In the genomic region with DNA sequence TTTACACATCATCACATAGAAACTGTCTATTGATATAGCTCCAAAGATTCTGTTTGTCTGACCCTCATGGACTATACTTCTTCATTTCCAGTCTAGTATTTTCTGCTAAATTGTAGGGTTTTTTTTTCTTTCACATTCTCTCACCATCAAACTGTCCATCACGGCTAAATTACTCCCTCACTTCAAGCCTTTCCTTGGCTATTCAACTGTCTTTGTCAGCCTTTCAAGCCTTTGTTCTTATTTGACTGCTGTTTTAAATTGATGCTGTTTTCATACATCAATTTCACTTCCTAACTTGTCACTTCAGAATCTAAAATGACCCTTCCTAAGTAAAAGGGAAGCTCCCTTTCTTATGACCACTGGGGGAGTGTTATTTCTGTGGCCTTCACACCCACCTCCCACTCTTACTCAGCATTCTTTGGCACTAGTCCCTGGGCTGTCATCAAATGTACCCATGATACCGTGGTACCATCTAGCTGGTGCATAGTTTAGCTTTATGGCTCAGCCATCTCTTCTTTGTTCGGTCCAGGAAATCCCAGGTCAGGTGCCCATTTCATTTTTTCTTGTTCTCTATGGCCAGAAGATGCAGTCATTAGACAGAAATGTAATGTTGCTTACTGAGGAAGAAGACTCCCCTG, we compare ENCODE assay signal across 11 cellular contexts. TPM values are rescaled to one million over a fixed set of nuclear protein-coding genes. Genes with fewer than 3 reads are reported as not detected.
DNase-seq lines count a peak whose midpoint lies in the region; ATAC-seq and TF ChIP-seq lines count a peak whose summit lies in the region.
"Had no signal": no experiment of that assay in that cellular context is flagged by ENCODE, and none has a peak within 500 bp of the region (broad histone marks: within the 10 kb centered on the region; RNA-seq: fewer than 3 reads in every experiment).

No MANE protein-coding gene starts in this region.

- peaks cover 99% of the 10 kb centered on the region for H3K79me2 ChIP-seq in smooth muscle cell (ENCODE audit: low read depth)

- H3K4me2 ChIP-seq in smooth muscle cell, result peak overlapping the region; percentile 96

- ATAC-seq in HG03175 (IDR thresholded peaks at IDR 0.05; ENCODE audit: unreplicated experiment) (peak; percentile 56), right cardiac atrium (peak; percentile 81 to 85), GM21360 (IDR thresholded peaks at IDR 0.05; ENCODE audit: unreplicated experiment) (no peak), GM21825 (IDR thresholded peaks at IDR 0.05; ENCODE audit: unreplicated experiment) (no peak)
- ATAC-seq in activated naive CD8-positive, alpha-beta T cell treated with anti-CD3 and anti-CD28 coated beads, Interleukin-2, amount 50 U/mL, for 24 hours, result no peak
- ATAC-seq: PC-3 had no signal

- 20% methylated on average over 3 of the region's 3 CpGs for WGBS in right cardiac atrium
- WGBS in smooth muscle cell (ENCODE audit: low lambda C conversion rate), result 47% methylated on average over 3 of the region's 3 CpGs

- no peak overlapping the region for H2AFZ ChIP-seq in smooth muscle cell (ENCODE audit: low read depth)

- H3F3A ChIP-seq in smooth muscle cell (ENCODE audit: low read depth), result peaks cover 36% of the 10 kb centered on the region

- peaks cover 18% of the 10 kb centered on the region for H3K36me3 ChIP-seq in smooth muscle cell (ENCODE audit: low read depth)

- H3K27me3 ChIP-seq in right cardiac atrium (ENCODE audit: control insufficient read depth, insufficient read depth) (no peaks in the 10 kb centered on the region), smooth muscle cell (ENCODE audit: low read depth) (no peaks in the 10 kb centered on the region)
- H3K27me3 ChIP-seq: cardiac muscle cell had no signal

- H3K9me3 Mint-ChIP-seq in activated naive CD8-positive, alpha-beta T cell treated with anti-CD3 and anti-CD28 coated beads, Interleukin-2, amount 50 U/mL, for 24 hours, result no peaks in the 10 kb centered on the region

- H3K27ac ChIP-seq in right cardiac atrium (ENCODE audit: low read length), result no peak overlapping the region
- H3K27ac ChIP-seq in smooth muscle cell (ENCODE audit: low read depth), result peak overlapping the region; percentile 91
- H3K27ac ChIP-seq: cardiac muscle cell had no signal

- H3K4me3 ChIP-seq in right cardiac atrium (ENCODE audit: low read length) (no peak overlapping the region), smooth muscle cell (peak overlapping the region; percentile 96)
- H3K4me3 ChIP-seq: cardiac muscle cell had no signal

- intact Hi-C loops in right cardiac atrium (cut with DNase I), result loop anchor here in 1 of 4 donors (10.0 kb wide), 1 partner anchor 221 kb away; no protein-coding TSS in a partner anchor

- H3K27ac Mint-ChIP-seq in activated naive CD8-positive, alpha-beta T cell treated with anti-CD3 and anti-CD28 coated beads, Interleukin-2, amount 50 U/mL, for 24 hours, result no peak overlapping the region

- H3K4me1 ChIP-seq in right cardiac atrium (ENCODE audit: control insufficient read depth, insufficient read depth, low read length) (peaks cover 1% of the 10 kb centered on the region), smooth muscle cell (ENCODE audit: low read depth) (peaks cover 51% of the 10 kb centered on the region)

- H4K20me1 ChIP-seq in smooth muscle cell (ENCODE audit: low read depth), result peaks cover 100% of the 10 kb centered on the region

- DNase-seq in amniotic epithelial cell (ENCODE audit: low read depth) (peak; percentile 65), right cardiac atrium (no peak), smooth muscle cell (lab: John Stamatoyannopoulos, UW; ENCODE audit: unreplicated experiment) (no peak)
- DNase-seq in activated naive CD8-positive, alpha-beta T cell treated with anti-CD3 and anti-CD28 coated beads, Interleukin-2, amount 50 U/mL, for 24 hours, result no peak
- DNase-seq in stimulated activated CD4-positive, alpha-beta T cell treated with anti-CD3 and anti-CD28 coated beads, Interleukin-2, amount 100 ng/mL, for 24 hours, result no peak
- DNase-seq: NCI-H2029 treated with DMSO at 0.1 percent for 48 hours, PC-3 had no signal

- no peak overlapping the region for H3K9ac ChIP-seq in smooth muscle cell (ENCODE audit: low read depth)

- no peaks in the 10 kb centered on the region for H3K9me3 ChIP-seq in right cardiac atrium (ENCODE audit: control insufficient read depth, low read length)
- H3K9me3 ChIP-seq in smooth muscle cell (replicated peaks; ENCODE audit: low read depth), result no peaks in the 10 kb centered on the region

- TF ChIP-seq CTCF in smooth muscle cell (IDR thresholded peaks at IDR 0.05; ENCODE audit: borderline replicate concordance, insufficient read depth, poor library complexity, severe bottlenecking), result no peak

- H3K36me3 Mint-ChIP-seq in activated naive CD8-positive, alpha-beta T cell treated with anti-CD3 and anti-CD28 coated beads, Interleukin-2, amount 50 U/mL, for 24 hours (ENCODE audit: low read depth), result no peaks in the 10 kb centered on the region

- no peaks in the 10 kb centered on the region for H3K4me1 Mint-ChIP-seq in activated naive CD8-positive, alpha-beta T cell treated with anti-CD3 and anti-CD28 coated beads, Interleukin-2, amount 50 U/mL, for 24 hours

- H3K27me3 Mint-ChIP-seq in activated naive CD8-positive, alpha-beta T cell treated with anti-CD3 and anti-CD28 coated beads, Interleukin-2, amount 50 U/mL, for 24 hours, result peaks cover 16% of the 10 kb centered on the region

- H3K4me3 Mint-ChIP-seq in activated naive CD8-positive, alpha-beta T cell treated with anti-CD3 and anti-CD28 coated beads, Interleukin-2, amount 50 U/mL, for 24 hours, result no peak overlapping the region

RNA-seq across cellular contexts. Expression of a gene that starts 8.6 kb away (rescaled TPM):
- total RNA-seq in right cardiac atrium (100 to 1,000 TPM; 101 to 217 (median 148) TPM), smooth muscle cell (834 and 905 TPM in 2 replicates)
- polyA plus RNA-seq in right cardiac atrium (116 TPM), smooth muscle cell (184 and 204 TPM in 2 replicates)

Comparison
In these comparisons a context has a peak if more than half of its experiments do, and no peak if none do; other contexts are left out.
1. ATAC-seq: peak in HG03175 (single experiment) and right cardiac atrium (2 of 2); none in activated naive CD8-positive, alpha-beta T cell treated with anti-CD3 and anti-CD28 coated beads, Interleukin-2, amount 50 U/mL, for 24 hours (single experiment), GM21360 (single experiment) and GM21825 (single experiment).